Comparison of ENCODE assay signal across 14 cellular contexts in genomic region chr3:31962801-31963205, GRCh38. TPM values are rescaled to one million over a fixed set of nuclear protein-coding genes. Genes with fewer than 3 reads are reported as not detected.
DNase-seq lines count a peak whose midpoint lies in the region; ATAC-seq and TF ChIP-seq lines count a peak whose summit lies in the region.
"Had no signal": no experiment of that assay in that cellular context is flagged by ENCODE, and none has a peak within 500 bp of the region (broad histone marks: within the 10 kb centered on the region; RNA-seq: fewer than 3 reads in every experiment).

No MANE protein-coding gene starts in this region.

- CTCF ChIA-PET in mammary epithelial cell (lab: Charles Lee; ENCODE audit: low non-redundant PET) = no interaction called here

- no peaks in the 10 kb centered on the region for H3K27me3 Mint-ChIP-seq in memory B cell

- H3K36me3 ChIP-seq in mammary epithelial cell (ENCODE audit: insufficient read depth, low read length) = no peaks in the 10 kb centered on the region
- H3K36me3 ChIP-seq: neutrophil had no signal

- no peak overlapping the region for H3K9ac ChIP-seq in mammary epithelial cell (ENCODE audit: insufficient read depth, low read length)

- no peak overlapping the region for H2AFZ ChIP-seq in mammary epithelial cell (ENCODE audit: low read depth, low read length)

- H3K27ac ChIP-seq in mammary epithelial cell (ENCODE audit: insufficient read depth, low read depth, low read length) = peak overlapping the region; percentile 24
- H3K27ac ChIP-seq: neutrophil had no signal

- peaks cover 60% of the 10 kb centered on the region for H3K4me1 Mint-ChIP-seq in memory B cell

- H3K4me2 ChIP-seq in mammary epithelial cell (ENCODE audit: insufficient read depth, low read depth, low read length) = no peak overlapping the region

- no peak overlapping the region for H3K4me3 ChIP-seq in mammary epithelial cell (replicated peaks in 1 of 3; ENCODE audit: insufficient read depth in 1 of 3, low read depth in 2 of 3, low read length in 3 of 3)

- peaks cover 51% of the 10 kb centered on the region for H3K4me1 ChIP-seq in mammary epithelial cell (ENCODE audit: insufficient read depth, low read length)

- WGBS in mammary epithelial cell (ENCODE audit: low coverage, missing lambda C conversion rate) = 66% methylated on average over 2 of the region's 2 CpGs

- H3K27ac Mint-ChIP-seq in memory B cell = peak overlapping the region; percentile 89
- H3K27ac Mint-ChIP-seq: activated CD4-positive, alpha-beta memory T cell treated with anti-CD3 and anti-CD28 coated beads, Interleukin-2, amount 10 ng/mL, durations not matched to agents 7 days and 5 days had no signal

- dilution Hi-C loops in mammary epithelial cell (cut with HindIII; ENCODE audit: low sequenced_read_pairs) = no loop called here

- H4K20me1 ChIP-seq in mammary epithelial cell (ENCODE audit: insufficient read depth, low read length) = no peaks in the 10 kb centered on the region

- H3K79me2 ChIP-seq in mammary epithelial cell (ENCODE audit: insufficient read depth, low read length) = peaks cover 85% of the 10 kb centered on the region

- no peaks in the 10 kb centered on the region for H3K27me3 ChIP-seq in mammary epithelial cell (ENCODE audit: insufficient read depth, low read length)

- H3K9me3 ChIP-seq in mammary epithelial cell (replicated peaks; ENCODE audit: insufficient read depth, low read length) = no peaks in the 10 kb centered on the region
- H3K9me3 ChIP-seq: neutrophil had no signal

- H3K4me3 Mint-ChIP-seq in memory B cell = peak overlapping the region; percentile 57
- H3K4me3 Mint-ChIP-seq: activated CD4-positive, alpha-beta memory T cell treated with anti-CD3 and anti-CD28 coated beads, Interleukin-2, amount 10 ng/mL, durations not matched to agents 7 days and 5 days had no signal

- no peak for ATAC-seq in memory B cell (ENCODE audit: low read depth)

- no TSS peak for BruUV-seq in mammary epithelial cell (replicated peaks; lab: Mats Ljungman, UMichigan)

- peaks cover 19% of the 10 kb centered on the region for H3K36me3 Mint-ChIP-seq in memory B cell

- no peaks in the 10 kb centered on the region for H3K9me3 Mint-ChIP-seq in memory B cell
- H3K9me3 Mint-ChIP-seq: activated CD4-positive, alpha-beta memory T cell treated with anti-CD3 and anti-CD28 coated beads, Interleukin-2, amount 10 ng/mL, durations not matched to agents 7 days and 5 days had no signal

- DNase-seq in COLO829 (ENCODE audit: low spot score) = peak; percentile 74
- DNase-seq in KBM-7 = peak; percentile 13
- DNase-seq in mammary epithelial cell = peak; percentile 67
- DNase-seq in memory B cell (ENCODE audit: low spot score in 2 of 2) = no peak
- DNase-seq in germinal center (ENCODE audit: low spot score) = no peak
- no peak for DNase-seq in iPS-NIHi11 (ENCODE audit: low spot score)
- no peak for DNase-seq in SIG-M5 (lab: John Stamatoyannopoulos, UW)
- no peak for DNase-seq in stimulated activated CD4-positive, alpha-beta T cell treated with anti-CD3 and anti-CD28 coated beads, Interleukin-1b, Interleukin-23, amount 100 ng/mL, for 48 hours
- DNase-seq: activated CD4-positive, alpha-beta memory T cell treated with anti-CD3 and anti-CD28 coated beads, Interleukin-2, amount 10 ng/mL, durations not matched to agents 7 days and 5 days; activated gamma-delta T cell treated with Interleukin-2 at 50 U/mL for 16 hours; DMS79 treated with DMSO at 0.1 percent for 48 hours; NCI-H187 treated with DMSO at 0.1 percent for 48 hours; NCI-H526 had no signal

- intact Hi-C loops in mammary epithelial cell (cut with micrococcal nuclease) = no loop called here

- no peak for TF ChIP-seq CTCF in mammary epithelial cell (conservative IDR thresholded peaks at IDR 0.05 in 1 of 2, IDR thresholded peaks at IDR 0.05 in 1 of 2; ENCODE audit: extremely low read depth in 1 of 2, insufficient read depth in 1 of 2, low read depth in 1 of 2, low read length in 2 of 2)

- in situ Hi-C loops in KBM-7 (cut with MboI; ENCODE audit: low pct_unique_long_range_greater_than_20kb, low sequenced_read_pairs) (no loop called here), mammary epithelial cell (cut with MboI; ENCODE audit: low sequenced_read_pairs in 2 of 2) (loop anchor here in 1 of 2 donors (10.0 kb wide), 1 partner anchor 68 kb away; no protein-coding TSS in a partner anchor)

RNA-seq across cellular contexts. Expression of gene OSBPL10, which starts 18.3 kb away (rescaled TPM):
- 10 to 100 TPM; 68.1 to 68.7 TPM for total RNA-seq in mammary epithelial cell
- polyA plus RNA-seq in mammary epithelial cell = 44.4 TPM
- 84.2 TPM for polyA minus RNA-seq in mammary epithelial cell

RNA-seq across cellular contexts. Expression of gene ZNF860, which starts 18.7 kb away (rescaled TPM):
- total RNA-seq in mammary epithelial cell = 1 to 10 TPM; 3.4 to 4.0 TPM
- polyA plus RNA-seq in mammary epithelial cell = 4.4 TPM
- 15.0 TPM for polyA minus RNA-seq in mammary epithelial cell

Comparison
In these comparisons a context has a peak if more than half of its experiments do, and no peak if none do; other contexts are left out.
1. DNase-seq: peak in COLO829 (single experiment), KBM-7 (single experiment) and mammary epithelial cell (single experiment); none in memory B cell (0 of 2), germinal center (single experiment), iPS-NIHi11 (single experiment), SIG-M5 (single experiment) and stimulated activated CD4-positive, alpha-beta T cell treated with anti-CD3 and anti-CD28 coated beads, Interleukin-1b, Interleukin-23, amount 100 ng/mL, for 48 hours (single experiment).